1 cellular context compared by ENCODE assay signal in genomic region chrX:140034916-140035315, GRCh38.
TF ChIP-seq lines count a peak whose summit lies in the region.

No MANE protein-coding gene starts in this region.

TF ChIP-seq in GM12878, 131 proteins besides CTCF, POLR2A, EP300 and RAD21 (continued from another document):
- TF ChIP-seq JUND (IDR thresholded peaks at IDR 0.05; ENCODE audit: low read depth, low read length) (no peak), RUNX3 (IDR thresholded peaks at IDR 0.05; ENCODE audit: low read length) (no peak), BCLAF1 (IDR thresholded peaks at IDR 0.05) (no peak), SMAD1 (IDR thresholded peaks at IDR 0.05; ENCODE audit: low read depth, partially characterized antibody) (no peak)
- TF ChIP-seq, protein P1, sequence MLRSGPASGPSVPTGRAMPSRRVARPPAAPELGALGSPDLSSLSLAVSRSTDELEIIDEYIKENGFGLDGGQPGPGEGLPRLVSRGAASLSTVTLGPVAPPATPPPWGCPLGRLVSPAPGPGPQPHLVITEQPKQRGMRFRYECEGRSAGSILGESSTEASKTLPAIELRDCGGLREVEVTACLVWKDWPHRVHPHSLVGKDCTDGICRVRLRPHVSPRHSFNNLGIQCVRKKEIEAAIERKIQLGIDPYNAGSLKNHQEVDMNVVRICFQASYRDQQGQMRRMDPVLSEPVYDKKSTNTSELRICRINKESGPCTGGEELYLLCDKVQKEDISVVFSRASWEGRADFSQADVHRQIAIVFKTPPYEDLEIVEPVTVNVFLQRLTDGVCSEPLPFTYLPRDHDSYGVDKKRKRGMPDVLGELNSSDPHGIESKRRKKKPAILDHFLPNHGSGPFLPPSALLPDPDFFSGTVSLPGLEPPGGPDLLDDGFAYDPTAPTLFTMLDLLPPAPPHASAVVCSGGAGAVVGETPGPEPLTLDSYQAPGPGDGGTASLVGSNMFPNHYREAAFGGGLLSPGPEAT (IDR thresholded peaks at IDR 0.05; ENCODE audit: low read depth) = no peak
TF ChIP-seq in GM12878: peak in this region for 0.
